Comparison of ENCODE assay signal across 11 cellular contexts in genomic region chr17:78819402-78819801, GRCh38. TPM values are rescaled to one million over a fixed set of nuclear protein-coding genes. Genes with fewer than 3 reads are reported as not detected.
DNase-seq lines count a peak whose midpoint lies in the region; ATAC-seq, FAIRE-seq and TF ChIP-seq lines count a peak whose summit lies in the region.
"Had no signal": no experiment of that assay in that cellular context is flagged by ENCODE, and none has a peak within 500 bp of the region (broad histone marks: within the 10 kb centered on the region; RNA-seq: fewer than 3 reads in every experiment).

No MANE protein-coding gene starts in this region.

- H3K27me3 ChIP-seq in endothelial cell of umbilical vein (ENCODE audit: control insufficient read depth in 2 of 2, insufficient read depth in 2 of 2, low read length in 2 of 2) (no peaks in the 10 kb centered on the region), spleen (replicated peaks in 1 of 7) (no peaks in the 10 kb centered on the region)

- no peaks in the 10 kb centered on the region for H4K20me1 ChIP-seq in endothelial cell of umbilical vein (replicated peaks; ENCODE audit: control insufficient read depth, extremely low read depth, insufficient read depth, low read length)

- H3K4me1 ChIP-seq in endothelial cell of umbilical vein (ENCODE audit: control insufficient read depth, extremely low read depth, insufficient read depth, low read length), result peaks cover 19% of the 10 kb centered on the region
- peaks cover 17 to 49% (median 31%) of the 10 kb centered on the region in 6 donors for H3K4me1 ChIP-seq in spleen

- peaks cover 62% of the 10 kb centered on the region for H3K4me1 Mint-ChIP-seq in activated CD4-positive, alpha-beta T cell treated with anti-CD3 and anti-CD28 coated beads for 36 hours
- H3K4me1 Mint-ChIP-seq in T-cell, result peaks cover 48 to 73% (median 62%) of the 10 kb centered on the region in 3 donors

- H3K4me3 ChIP-seq in endothelial cell of umbilical vein (replicated peaks in 1 of 3; ENCODE audit: insufficient read depth in 1 of 3, low read depth in 1 of 3, low read length in 3 of 3), result no peak overlapping the region
- no peak overlapping the region for H3K4me3 ChIP-seq in spleen

- no peak for FAIRE-seq in endothelial cell of umbilical vein (lab: Jason Lieb, UNC)
- FAIRE-seq: GM12892 had no signal

- H2AFZ ChIP-seq in endothelial cell of umbilical vein (ENCODE audit: low read depth, low read length), result no peak overlapping the region

- no peaks in the 10 kb centered on the region for H3K9me3 Mint-ChIP-seq in activated CD4-positive, alpha-beta T cell treated with anti-CD3 and anti-CD28 coated beads for 36 hours (ENCODE audit: low read depth)
- H3K9me3 Mint-ChIP-seq in T-cell, result no peaks in the 10 kb centered on the region

- H3K4me2 ChIP-seq in endothelial cell of umbilical vein (ENCODE audit: insufficient read depth, low read length), result peak overlapping the region; percentile 64

- TF ChIP-seq CTCF in endothelial cell of umbilical vein (IDR thresholded peaks at IDR 0.05; ENCODE audit: extremely low read depth in 1 of 2, insufficient read depth in 1 of 2, low read depth in 1 of 2, low read length in 2 of 2) (no peak), spleen (IDR thresholded peaks at IDR 0.05 in 8 of 11, conservative IDR thresholded peaks at IDR 0.05 in 3 of 11) (no peak)

- 66 to 76% (median 68%) methylated on average over 8 of the region's 8 CpGs for WGBS in spleen, 5 donors

- H3K9me1 ChIP-seq in endothelial cell of umbilical vein (replicated peaks; ENCODE audit: control insufficient read depth, extremely low read depth, insufficient read depth, low read length), result no peaks in the 10 kb centered on the region

- no peak for ATAC-seq in activated CD4-positive, alpha-beta T cell treated with anti-CD3 and anti-CD28 coated beads for 36 hours
- no peak for ATAC-seq in T-cell (replicated peaks in 1 of 4)
- no peak for ATAC-seq in HG02623 (IDR thresholded peaks at IDR 0.05; ENCODE audit: unreplicated experiment)
- ATAC-seq in HG03457 (IDR thresholded peaks at IDR 0.05; ENCODE audit: unreplicated experiment), result no peak

- no peak overlapping the region for H3K9ac ChIP-seq in endothelial cell of umbilical vein (replicated peaks; ENCODE audit: extremely low read depth, insufficient read depth, low read length)

- dilution Hi-C loops in endothelial cell of umbilical vein (cut with MboI; ENCODE audit: extremely low pct_ligation_motif_present, low sequenced_read_pairs), result no loop called here

- H3K9me3 ChIP-seq in endothelial cell of umbilical vein (replicated peaks; ENCODE audit: control insufficient read depth, insufficient read depth, low read length) (no peaks in the 10 kb centered on the region), spleen (no peaks in the 10 kb centered on the region)

- TF ChIP-seq POLR2A in endothelial cell of umbilical vein (IDR thresholded peaks at IDR 0.05; ENCODE audit: low read depth, low read length), result no peak
- TF ChIP-seq POLR2A in spleen (IDR thresholded peaks at IDR 0.05), result no peak

- no peaks in the 10 kb centered on the region for H3K27me3 Mint-ChIP-seq in activated CD4-positive, alpha-beta T cell treated with anti-CD3 and anti-CD28 coated beads for 36 hours
- H3K27me3 Mint-ChIP-seq in T-cell, result no peaks in the 10 kb centered on the region

- intact Hi-C loops in activated CD4-positive, alpha-beta T cell treated with anti-CD3 and anti-CD28 coated beads for 36 hours (cut with DNase I, micrococcal nuclease), result loop anchor here in 1 of 2 experiments (5.0 kb wide), 1 partner anchor 47 kb away; no protein-coding TSS in a partner anchor
- intact Hi-C loops in endothelial cell of umbilical vein (cut with micrococcal nuclease), result no loop called here
- intact Hi-C loops in spleen (cut with DNase I; ENCODE audit: low total_unique reads), result no loop called here

- DNase-seq in activated CD4-positive, alpha-beta T cell treated with anti-CD3 and anti-CD28 coated beads for 36 hours, result no peak
- no peak for DNase-seq in activated CD4-positive, alpha-beta T cell treated with anti-CD3 and anti-CD28 coated beads, Interleukin-2, amount 50 U/mL, for 1 hour
- DNase-seq in T-cell, result no peak
- DNase-seq in endothelial cell of umbilical vein (ENCODE audit: low read depth, low spot score), result no peak
- DNase-seq in spleen, result peak; percentile 61
- DNase-seq in stimulated activated CD4-positive, alpha-beta T cell treated with anti-CD3 and anti-CD28 coated beads, Interleukin-12 subunit alpha, Interleukin-12 subunit beta, amount 100 ng/mL, for 4 hours, result no peak
- DNase-seq: GOT3; stimulated activated CD4-positive, alpha-beta T cell treated with anti-CD3 and anti-CD28 coated beads, Interleukin-4, amount 100 ng/mL, for 1 hour had no signal

- peaks cover 77% of the 10 kb centered on the region for H3K36me3 Mint-ChIP-seq in activated CD4-positive, alpha-beta T cell treated with anti-CD3 and anti-CD28 coated beads for 36 hours (ENCODE audit: low read depth)
- H3K36me3 Mint-ChIP-seq in T-cell, result peaks cover 66% of the 10 kb centered on the region

- H3K36me3 ChIP-seq in endothelial cell of umbilical vein (ENCODE audit: control insufficient read depth in 2 of 2, extremely low read depth in 1 of 2, insufficient read depth in 2 of 2, low read length in 2 of 2) (peaks cover 16 to 37% of the 10 kb centered on the region in 2 experiments), spleen (peaks cover 7 to 100% (median 91%) of the 10 kb centered on the region in 6 donors)

- peak overlapping the region; percentile 90 for H3K27ac Mint-ChIP-seq in activated CD4-positive, alpha-beta T cell treated with anti-CD3 and anti-CD28 coated beads for 36 hours
- peak overlapping the region; percentile 91 to 92 for H3K27ac Mint-ChIP-seq in T-cell

- H3K79me2 ChIP-seq in endothelial cell of umbilical vein (ENCODE audit: control insufficient read depth, insufficient read depth, low read length), result peaks cover 2% of the 10 kb centered on the region

- H3K4me3 Mint-ChIP-seq in activated CD4-positive, alpha-beta T cell treated with anti-CD3 and anti-CD28 coated beads for 36 hours, result peak overlapping the region; percentile 30
- peak overlapping the region; percentile 56 to 70 (median 65) for H3K4me3 Mint-ChIP-seq in T-cell

- BruUV-seq in endothelial cell of umbilical vein (replicated peaks; lab: Mats Ljungman, UMichigan), result no TSS peak

- CTCF ChIA-PET in activated CD4-positive, alpha-beta T cell treated with anti-CD3 and anti-CD28 coated beads for 36 hours (lab: Charles Lee), result interaction anchor here (0.7 to 2.0 kb wide), 11 partner anchors 9 to 517 kb away, joined by 3 to 6 read pairs (median 4); no protein-coding TSS in a partner anchor
- CTCF ChIA-PET in T-cell (lab: Charles Lee), result interaction anchor here in 1 of 2 donors (0.5 to 1.4 kb wide), 5 partner anchors 12 to 37 kb away, joined by 3 to 9 read pairs (median 3); partner anchors contain the start of gene USP36
- CTCF ChIA-PET in endothelial cell of umbilical vein (lab: Charles Lee), result interaction anchor here (0.8 to 2.7 kb wide), 8 partner anchors 8 to 322 kb away, joined by 3 to 11 read pairs (median 4); no protein-coding TSS in a partner anchor

- H3K27ac ChIP-seq in endothelial cell of umbilical vein (ENCODE audit: insufficient read depth, low read depth, low read length) (peak overlapping the region; percentile 52), spleen (peak overlapping the region; percentile 64 to 86 (median 80))

- POLR2A ChIA-PET in activated CD4-positive, alpha-beta T cell treated with anti-CD3 and anti-CD28 coated beads for 36 hours (lab: Charles Lee), result interaction anchor here (0.8 to 1.4 kb wide), 8 partner anchors 8 to 23 kb away, joined by 3 to 7 read pairs (median 4); no protein-coding TSS in a partner anchor
- POLR2A ChIA-PET in T-cell (lab: Charles Lee) (interaction anchor here (0.7 to 2.0 kb wide), 7 partner anchors 9 to 60 kb away, joined by 3 to 8 read pairs (median 4); no protein-coding TSS in a partner anchor), endothelial cell of umbilical vein (lab: Charles Lee) (interaction anchor here (1.2 kb wide), 1 partner anchor 15 kb away, joined by 5 read pairs; no protein-coding TSS in a partner anchor)

TF ChIP-seq in endothelial cell of umbilical vein, 7 proteins besides CTCF, POLR2A, EP300 and RAD21 (continues in another document):
- TF ChIP-seq FOS (IDR thresholded peaks at IDR 0.05; ENCODE audit: borderline replicate concordance, insufficient read depth, low read length), result no peak
- TF ChIP-seq JUN (IDR thresholded peaks at IDR 0.05; ENCODE audit: borderline replicate concordance, insufficient read depth, insufficient read length, low read depth), result no peak
- TF ChIP-seq MYC (IDR thresholded peaks at IDR 0.05; ENCODE audit: low read depth, low read length), result no peak
- no peak for TF ChIP-seq EZH2 (IDR thresholded peaks at IDR 0.05; ENCODE audit: borderline replicate concordance, low read depth, low read length, severe bottlenecking)
- no peak for TF ChIP-seq POLR2AphosphoS5 (IDR thresholded peaks at IDR 0.05; ENCODE audit: insufficient read depth, low read depth, low read length)

RNA-seq across cellular contexts. Expression of gene USP36, which starts 21.2 kb away (rescaled TPM):
- 10 to 100 TPM; 90.1 to 92.5 TPM for total RNA-seq in activated CD4-positive, alpha-beta T cell treated with anti-CD3 and anti-CD28 coated beads for 36 hours
- total RNA-seq in T-cell, result 100 to 1,000 TPM; 132 to 487 (median 143) TPM
- total RNA-seq in endothelial cell of umbilical vein, result 46.6 and 49.8 TPM in 2 replicates
- polyA plus RNA-seq in endothelial cell of umbilical vein, result 20.6 and 29.8 TPM in 2 replicates
- polyA plus RNA-seq in endothelial cell of umbilical vein (2011; cell fraction: cytosol; rRNA removed), result 16.2 TPM in 2 replicates
- 99.4 and 100 TPM in 2 replicates for polyA plus RNA-seq in endothelial cell of umbilical vein (2011; cell fraction: nucleus; rRNA removed)
- polyA plus RNA-seq in endothelial cell of umbilical vein (2012), result 37.7 and 49.1 TPM in 2 replicates
- polyA minus RNA-seq in endothelial cell of umbilical vein, result 35.2 and 39.6 TPM in 2 replicates
- polyA minus RNA-seq in endothelial cell of umbilical vein (2011; cell fraction: cytosol; rRNA and poly(A)+ RNA removed), result 23.9 TPM
- 41.5 and 45.4 TPM in 2 replicates for polyA minus RNA-seq in endothelial cell of umbilical vein (2011; cell fraction: nucleus; rRNA and poly(A)+ RNA removed)
- 10 to 100 TPM; 38.0 to 95.0 (median 60.1) TPM for total RNA-seq in spleen
- 10 to 100 TPM; 13.4 to 26.1 (median 25.0) TPM for polyA plus RNA-seq in spleen

RNA-seq across cellular contexts. Expression of gene CYTH1, which starts 37.3 kb away (rescaled TPM):
- 100 to 1,000 TPM; 109 to 130 TPM for total RNA-seq in activated CD4-positive, alpha-beta T cell treated with anti-CD3 and anti-CD28 coated beads for 36 hours
- total RNA-seq in T-cell, result 100 to 1,000 TPM; 357 to 509 (median 372) TPM
- total RNA-seq in endothelial cell of umbilical vein, result 49.9 and 54.2 TPM in 2 replicates
- 34.5 and 35.9 TPM in 2 replicates for polyA plus RNA-seq in endothelial cell of umbilical vein
- 25.4 and 26.5 TPM in 2 replicates for polyA plus RNA-seq in endothelial cell of umbilical vein (2011; cell fraction: cytosol; rRNA removed)
- 185 and 215 TPM in 2 replicates for polyA plus RNA-seq in endothelial cell of umbilical vein (2011; cell fraction: nucleus; rRNA removed)
- polyA plus RNA-seq in endothelial cell of umbilical vein (2012), result 37.3 and 37.4 TPM in 2 replicates
- 57.1 and 60.9 TPM in 2 replicates for polyA minus RNA-seq in endothelial cell of umbilical vein
- 3.9 TPM for polyA minus RNA-seq in endothelial cell of umbilical vein (2011; cell fraction: cytosol; rRNA and poly(A)+ RNA removed)
- 50.5 and 74.1 TPM in 2 replicates for polyA minus RNA-seq in endothelial cell of umbilical vein (2011; cell fraction: nucleus; rRNA and poly(A)+ RNA removed)
- 100 to 1,000 TPM; 119 to 169 (median 138) TPM for total RNA-seq in spleen
- polyA plus RNA-seq in spleen, result 100 to 1,000 TPM in 1 of 3 donors, 10 to 100 TPM in 2; 66.9 to 102 (median 79.4) TPM
